Comparison of ENCODE assay signal across 8 cellular contexts in genomic region chr20:63739129-63740069, GRCh38. TPM values are rescaled to one million over a fixed set of nuclear protein-coding genes. Genes with fewer than 3 reads are reported as not detected.
DNase-seq lines count a peak whose midpoint lies in the region; ATAC-seq, FAIRE-seq and TF ChIP-seq lines count a peak whose summit lies in the region.

SLC2A4RG (plus strand) TSS chr20:63739776; CDS start chr20:63739913, 137 bp downstream.

- no peaks in the 10 kb centered on the region for H3K27me3 ChIP-seq in SU-DHL-6 (ENCODE audit: low read length)
- H3K27me3 ChIP-seq in heart right ventricle: peaks cover 0 to 19% (median 0%) of the 10 kb centered on the region in 7 donors
- H3K27me3 ChIP-seq in pancreas: no peaks in the 10 kb centered on the region

- intact Hi-C loops in heart right ventricle (cut with DNase I): loop anchor here in 1 of 10 donors (10.0 kb wide), 1 partner anchor 85 kb away; the partner anchor contains the start of genes RTEL1 and STMN3
- intact Hi-C loops in pancreas (cut with DNase I): no loop called here

- peak within 1 kb of the TSS; percentile 55 for H3K4me3 ChIP-seq in SU-DHL-6 (ENCODE audit: insufficient read depth, low read length, poor library complexity, severe bottlenecking)
- peak within 1 kb of the TSS; percentile 38 to 86 (median 72) for H3K4me3 ChIP-seq in heart right ventricle
- peak within 1 kb of the TSS; percentile 35 to 64 (median 60) for H3K4me3 ChIP-seq in pancreas

- WGBS in heart right ventricle, 2 donors: 0 to 1% methylated on average over 72 to 121 of the region's 136 CpGs
- 0 to 1% methylated on average over 57 to 136 of the region's 136 CpGs for WGBS in pancreas, 2 donors

- H3K36me3 ChIP-seq in SU-DHL-6 (ENCODE audit: low read length): no peaks in the 10 kb centered on the region
- peaks cover 0 to 59% (median 25%) of the 10 kb centered on the region in 9 donors for H3K36me3 ChIP-seq in heart right ventricle
- H3K36me3 ChIP-seq in pancreas: peaks cover 0 to 24% (median 6%) of the 10 kb centered on the region in 3 donors

- peak; percentile 37 for ATAC-seq in GM21515 (IDR thresholded peaks at IDR 0.05; ENCODE audit: unreplicated experiment)
- peak; percentile 60 to 82 (median 67) for ATAC-seq in heart right ventricle
- peak; percentile 60 to 70 (median 66) for ATAC-seq in pancreas

- H3K4me1 ChIP-seq in heart right ventricle (peaks cover 31 to 52% (median 38%) of the 10 kb centered on the region in 9 donors), pancreas (peaks cover 15 to 27% (median 15%) of the 10 kb centered on the region in 3 donors)

- no peak within 1 kb of the TSS for H2AFZ ChIP-seq in SU-DHL-6 (ENCODE audit: low read depth, low read length, severe bottlenecking)

- H3K27ac ChIP-seq in SU-DHL-6 (ENCODE audit: low read depth, low read length) (peak within 1 kb of the TSS; percentile 87), heart right ventricle (peak within 1 kb of the TSS; percentile 86 to 98 (median 95)), pancreas (peak within 1 kb of the TSS; percentile 88 to 95 (median 91))

- no peaks in the 10 kb centered on the region for H3K9me2 ChIP-seq in SU-DHL-6 (replicated peaks; ENCODE audit: insufficient read depth, low read length)

- H3K9ac ChIP-seq in SU-DHL-6 (ENCODE audit: low read length): peak within 1 kb of the TSS; percentile 77

- no peak for FAIRE-seq in D721Med (lab: Jason Lieb, UNC)
- FAIRE-seq in pancreas (lab: Jason Lieb, UNC): no peak

- H3K4me2 ChIP-seq in SU-DHL-6 (ENCODE audit: low read depth, low read length, poor library complexity, severe bottlenecking): peak within 1 kb of the TSS; percentile 89

- TF ChIP-seq CTCF in D721Med (IDR thresholded peaks at IDR 0.05; ENCODE audit: insufficient read depth, missing control alignments): no peak
- no peak for TF ChIP-seq CTCF in SU-DHL-6 (IDR thresholded peaks at IDR 0.05; ENCODE audit: insufficient read depth, low read length, poor library complexity, severe bottlenecking)
- TF ChIP-seq CTCF in heart right ventricle (IDR thresholded peaks at IDR 0.05): no peak
- no peak for TF ChIP-seq CTCF in pancreas (IDR thresholded peaks at IDR 0.05)

- H3F3A ChIP-seq in SU-DHL-6 (ENCODE audit: insufficient read depth): peaks cover 28% of the 10 kb centered on the region

- no peaks in the 10 kb centered on the region for H3K79me2 ChIP-seq in SU-DHL-6 (ENCODE audit: insufficient read depth, low read length)

- no peaks in the 10 kb centered on the region for H3K9me3 ChIP-seq in SU-DHL-6 (ENCODE audit: insufficient read depth, low read length)
- no peaks in the 10 kb centered on the region for H3K9me3 ChIP-seq in heart right ventricle
- no peaks in the 10 kb centered on the region for H3K9me3 ChIP-seq in pancreas

- DNase-seq in D721Med (ENCODE audit: insufficient read length, low spot score) (peak; percentile 99), LHCN-M2 (ENCODE audit: low read depth) (peak; percentile 62), anterior cingulate cortex (lab: John Stamatoyannopoulos, UW) (peak in 41 of 58 donors; percentile 33 to 80 (median 66)), heart right ventricle (peak; percentile 79 to 85), pancreas (peak; percentile 78 to 94 (median 86))
- DNase-seq in NK-92 treated with Interleukin-12 subunit alpha and Interleukin-12 subunit beta, amount 100 ng/mL, for 24 hours (lab: John Stamatoyannopoulos, UW): no peak

- no peaks in the 10 kb centered on the region for H4K20me1 ChIP-seq in SU-DHL-6 (ENCODE audit: low read depth, low read length)

RNA-seq across cellular contexts. Expression of gene SLC2A4RG, which starts in this region (rescaled TPM):
- total RNA-seq in LHCN-M2 (2014; rRNA removed) (150 and 157 TPM in 2 replicates), heart right ventricle (10 to 100 TPM; 64.4 to 85.3 (median 76.8) TPM), pancreas (10 to 100 TPM; 25.8 to 44.2 (median 30.6) TPM)
- 151 TPM for polyA plus RNA-seq in LHCN-M2 (2012)
- polyA plus RNA-seq in heart right ventricle (100 to 1,000 TPM in 1 of 2 donors, 10 to 100 TPM in 1; 36.3 to 114 TPM), pancreas (10 to 100 TPM; 63.2 to 67.1 TPM)
